In the genomic region with DNA sequence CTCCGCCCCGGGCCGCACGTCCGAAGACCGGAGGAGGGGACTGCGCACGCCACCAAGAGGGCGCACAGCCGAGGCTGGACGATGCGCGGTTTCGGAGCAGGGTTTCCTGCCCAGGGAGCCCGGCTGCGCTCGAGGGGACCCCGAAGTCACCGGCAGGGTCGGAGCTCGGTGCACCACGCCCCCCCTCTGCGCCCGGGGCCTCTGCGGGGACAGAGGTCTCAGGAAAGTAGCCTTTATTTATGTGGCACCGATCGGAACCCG, we compare ENCODE assay signal across 8 cellular contexts.
A peak's percentile ranks its signal among the peaks of the same experiment; 100 is the strongest.
DNase-seq lines count a peak whose midpoint lies in the region; ATAC-seq and TF ChIP-seq lines count a peak whose summit lies in the region.

No MANE protein-coding gene starts in this region.

- peak overlapping the region; percentile 76 to 83 for H3K9ac ChIP-seq in duodenal mucosa (ENCODE audit: low read depth in 1 of 2, low read length in 2 of 2)

- peaks cover 24% of the 10 kb centered on the region for H3K4me1 Mint-ChIP-seq in type B pancreatic cell (ENCODE audit: unreplicated experiment)

- H3K4me3 Mint-ChIP-seq in type B pancreatic cell: peak overlapping the region; percentile 39

- H3K4me3 ChIP-seq in duodenal mucosa (ENCODE audit: low read depth in 1 of 2, low read length in 2 of 2) (peak overlapping the region; percentile 91), muscle layer of duodenum (ENCODE audit: low read depth in 1 of 2, low read length in 2 of 2) (peak overlapping the region; percentile 88 to 93)

- H3K27me3 Mint-ChIP-seq in type B pancreatic cell: peaks cover 30% of the 10 kb centered on the region

- H3K27ac ChIP-seq in duodenal mucosa (ENCODE audit: low read depth, low read length) (peak overlapping the region; percentile 89), muscle layer of duodenum (ENCODE audit: low read length) (peak overlapping the region; percentile 67)

- no peaks in the 10 kb centered on the region for H3K36me3 Mint-ChIP-seq in type B pancreatic cell

- no peaks in the 10 kb centered on the region for H3K9me3 Mint-ChIP-seq in type B pancreatic cell

- no peak for TF ChIP-seq CTCF in type B pancreatic cell (conservative IDR thresholded peaks at IDR 0.05)

- H3K9me3 ChIP-seq in duodenal mucosa (ENCODE audit: control insufficient read depth in 1 of 2, low read length in 2 of 2) (no peaks in the 10 kb centered on the region), muscle layer of duodenum (ENCODE audit: control insufficient read depth in 1 of 2, low read length in 2 of 2) (no peaks in the 10 kb centered on the region)

- H3K27me3 ChIP-seq in duodenal mucosa (ENCODE audit: control insufficient read depth in 1 of 2, insufficient read depth in 2 of 2, low read length in 2 of 2) (no peaks in the 10 kb centered on the region), muscle layer of duodenum (ENCODE audit: low read depth, low read length) (no peaks in the 10 kb centered on the region)

- no peak overlapping the region for H3K27ac Mint-ChIP-seq in type B pancreatic cell

- no peaks in the 10 kb centered on the region for H3K36me3 ChIP-seq in duodenal mucosa (ENCODE audit: control insufficient read depth in 1 of 2, insufficient read depth in 2 of 2, low read length in 2 of 2)
- H3K36me3 ChIP-seq in muscle layer of duodenum (ENCODE audit: control insufficient read depth in 1 of 2, insufficient read depth in 2 of 2, low read length in 2 of 2): no peaks in the 10 kb centered on the region

- DNase-seq in NCI-H187 (lab: John Stamatoyannopoulos, UW) (peak; percentile 54 to 59), NCI-H187 treated with DMSO at 0.1 percent for 48 hours (lab: John Stamatoyannopoulos, UW) (no peak), T-helper 9 cell (peak; percentile 37), type B pancreatic cell (ENCODE audit: extremely low spot score, unreplicated experiment) (no peak), GOT3 (lab: John Stamatoyannopoulos, UW) (no peak)

- H3K4me1 ChIP-seq in duodenal mucosa (ENCODE audit: control insufficient read depth in 1 of 2, insufficient read depth in 2 of 2, low read length in 2 of 2) (peaks cover 17 to 19% of the 10 kb centered on the region in 2 donors), muscle layer of duodenum (ENCODE audit: control insufficient read depth in 1 of 2, insufficient read depth in 2 of 2, low read length in 2 of 2) (peaks cover 0 to 16% of the 10 kb centered on the region in 2 donors)

- ATAC-seq in HG03135 (IDR thresholded peaks at IDR 0.05; ENCODE audit: unreplicated experiment): peak; percentile 21

Comparison
In these comparisons a context has a peak if more than half of its experiments do, and no peak if none do; other contexts are left out.
1. DNase-seq: peak in NCI-H187 (2 of 2) and T-helper 9 cell (single experiment); none in NCI-H187 treated with DMSO at 0.1 percent for 48 hours (single experiment), type B pancreatic cell (single experiment) and GOT3 (single experiment).